Comparison of ENCODE assay signal across 2 cellular contexts in the genomic region with DNA sequence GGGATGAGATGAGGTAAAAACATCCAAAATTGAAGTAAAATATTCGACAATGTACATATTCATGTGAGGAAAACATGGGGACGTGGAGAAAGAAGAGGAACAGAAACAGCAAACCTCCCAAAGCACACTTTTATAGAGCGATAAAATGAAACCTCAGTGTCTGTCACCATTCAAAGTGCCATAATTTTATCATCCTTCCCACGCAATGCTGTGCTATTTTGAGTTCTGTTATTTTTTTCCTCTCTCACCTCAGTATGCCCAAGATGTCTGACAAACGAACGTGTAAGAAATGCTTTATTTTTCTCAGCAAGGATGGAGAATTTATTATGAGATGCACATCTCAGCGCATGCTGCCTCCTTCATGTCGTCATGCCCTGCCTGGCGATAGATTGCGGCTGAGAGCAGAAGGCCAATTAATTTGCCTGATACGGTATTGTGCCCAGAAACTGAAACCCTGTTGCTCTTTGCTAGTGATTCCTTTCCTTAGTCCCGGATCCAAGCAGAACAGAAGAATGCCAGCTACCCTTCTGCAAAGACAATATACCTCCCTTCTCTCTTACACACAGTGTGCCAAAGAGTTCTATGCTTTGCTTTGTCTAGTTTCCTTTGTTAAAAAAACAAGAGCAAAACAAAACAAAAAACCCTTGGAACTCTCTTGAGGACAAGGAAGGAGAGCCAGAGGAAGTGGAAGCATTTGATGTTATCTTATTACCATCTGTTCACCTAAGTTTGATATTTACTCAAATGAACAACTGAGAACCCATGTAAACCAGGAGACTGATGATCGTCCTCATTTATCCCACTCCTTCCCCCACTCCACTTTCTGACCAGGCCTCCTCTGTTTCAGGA.
TF ChIP-seq lines count a peak whose summit lies in the region.

No MANE protein-coding gene starts in this region.

TF ChIP-seq in GM12878, 131 proteins besides CTCF, POLR2A, EP300 and RAD21 (continued from another document and continues in another):
- TF ChIP-seq EED (IDR thresholded peaks at IDR 0.05; ENCODE audit: low read depth) = no peak
- no peak for TF ChIP-seq ZNF207 (IDR thresholded peaks at IDR 0.05; ENCODE audit: borderline replicate concordance)
- no peak for TF ChIP-seq SMAD1 (IDR thresholded peaks at IDR 0.05; ENCODE audit: low read depth, partially characterized antibody)
- no peak for TF ChIP-seq CEBPB (IDR thresholded peaks at IDR 0.05; ENCODE audit: borderline replicate concordance in 1 of 2, low read depth in 2 of 2, low read length in 2 of 2)
- TF ChIP-seq JUNB (IDR thresholded peaks at IDR 0.05) = no peak
- TF ChIP-seq POU2F2 (IDR thresholded peaks at IDR 0.05; ENCODE audit: borderline replicate concordance, low read depth, low read length) = no peak
- TF ChIP-seq, protein P1, sequence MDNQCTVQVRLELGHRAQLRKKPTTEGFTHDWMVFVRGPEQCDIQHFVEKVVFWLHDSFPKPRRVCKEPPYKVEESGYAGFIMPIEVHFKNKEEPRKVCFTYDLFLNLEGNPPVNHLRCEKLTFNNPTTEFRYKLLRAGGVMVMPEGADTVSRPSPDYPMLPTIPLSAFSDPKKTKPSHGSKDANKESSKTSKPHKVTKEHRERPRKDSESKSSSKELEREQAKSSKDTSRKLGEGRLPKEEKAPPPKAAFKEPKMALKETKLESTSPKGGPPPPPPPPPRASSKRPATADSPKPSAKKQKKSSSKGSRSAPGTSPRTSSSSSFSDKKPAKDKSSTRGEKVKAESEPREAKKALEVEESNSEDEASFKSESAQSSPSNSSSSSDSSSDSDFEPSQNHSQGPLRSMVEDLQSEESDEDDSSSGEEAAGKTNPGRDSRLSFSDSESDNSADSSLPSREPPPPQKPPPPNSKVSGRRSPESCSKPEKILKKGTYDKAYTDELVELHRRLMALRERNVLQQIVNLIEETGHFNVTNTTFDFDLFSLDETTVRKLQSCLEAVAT (IDR thresholded peaks at IDR 0.05) = 0 out of 2 replicates have a peak, but pooled peaks have one; percentile 16
- no peak for TF ChIP-seq MEF2A (IDR thresholded peaks at IDR 0.05; ENCODE audit: insufficient read depth, low read depth, low read length)
- no peak for TF ChIP-seq RUNX3 (IDR thresholded peaks at IDR 0.05; ENCODE audit: low read length)
- TF ChIP-seq, protein P2, sequence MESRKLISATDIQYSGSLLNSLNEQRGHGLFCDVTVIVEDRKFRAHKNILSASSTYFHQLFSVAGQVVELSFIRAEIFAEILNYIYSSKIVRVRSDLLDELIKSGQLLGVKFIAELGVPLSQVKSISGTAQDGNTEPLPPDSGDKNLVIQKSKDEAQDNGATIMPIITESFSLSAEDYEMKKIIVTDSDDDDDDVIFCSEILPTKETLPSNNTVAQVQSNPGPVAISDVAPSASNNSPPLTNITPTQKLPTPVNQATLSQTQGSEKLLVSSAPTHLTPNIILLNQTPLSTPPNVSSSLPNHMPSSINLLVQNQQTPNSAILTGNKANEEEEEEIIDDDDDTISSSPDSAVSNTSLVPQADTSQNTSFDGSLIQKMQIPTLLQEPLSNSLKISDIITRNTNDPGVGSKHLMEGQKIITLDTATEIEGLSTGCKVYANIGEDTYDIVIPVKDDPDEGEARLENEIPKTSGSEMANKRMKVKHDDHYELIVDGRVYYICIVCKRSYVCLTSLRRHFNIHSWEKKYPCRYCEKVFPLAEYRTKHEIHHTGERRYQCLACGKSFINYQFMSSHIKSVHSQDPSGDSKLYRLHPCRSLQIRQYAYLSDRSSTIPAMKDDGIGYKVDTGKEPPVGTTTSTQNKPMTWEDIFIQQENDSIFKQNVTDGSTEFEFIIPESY (IDR thresholded peaks at IDR 0.05) = peak; percentile 12; the same call in 1 of the 2 replicates
- TF ChIP-seq, protein P3, sequence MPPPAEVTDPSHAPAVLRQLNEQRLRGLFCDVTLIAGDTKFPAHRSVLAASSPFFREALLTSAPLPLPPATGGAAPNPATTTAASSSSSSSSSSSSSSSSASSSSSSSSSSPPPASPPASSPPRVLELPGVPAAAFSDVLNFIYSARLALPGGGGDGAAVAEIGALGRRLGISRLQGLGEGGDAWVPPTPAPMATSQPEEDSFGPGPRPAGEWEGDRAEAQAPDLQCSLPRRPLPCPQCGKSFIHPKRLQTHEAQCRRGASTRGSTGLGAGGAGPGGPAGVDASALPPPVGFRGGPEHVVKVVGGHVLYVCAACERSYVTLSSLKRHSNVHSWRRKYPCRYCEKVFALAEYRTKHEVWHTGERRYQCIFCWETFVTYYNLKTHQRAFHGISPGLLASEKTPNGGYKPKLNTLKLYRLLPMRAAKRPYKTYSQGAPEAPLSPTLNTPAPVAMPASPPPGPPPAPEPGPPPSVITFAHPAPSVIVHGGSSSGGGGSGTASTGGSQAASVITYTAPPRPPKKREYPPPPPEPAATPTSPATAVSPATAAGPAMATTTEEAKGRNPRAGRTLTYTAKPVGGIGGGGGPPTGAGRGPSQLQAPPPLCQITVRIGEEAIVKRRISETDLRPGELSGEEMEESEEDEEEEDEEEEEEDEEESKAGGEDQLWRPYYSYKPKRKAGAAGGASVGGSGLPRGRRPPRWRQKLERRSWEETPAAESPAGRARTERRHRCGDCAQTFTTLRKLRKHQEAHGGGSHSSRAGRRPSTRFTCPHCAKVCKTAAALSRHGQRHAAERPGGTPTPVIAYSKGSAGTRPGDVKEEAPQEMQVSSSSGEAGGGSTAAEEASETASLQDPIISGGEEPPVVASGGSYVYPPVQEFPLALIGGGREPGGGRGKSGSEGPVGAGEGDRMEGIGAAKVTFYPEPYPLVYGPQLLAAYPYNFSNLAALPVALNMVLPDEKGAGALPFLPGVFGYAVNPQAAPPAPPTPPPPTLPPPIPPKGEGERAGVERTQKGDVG (CRISPR knock-in tag; IDR thresholded peaks at IDR 0.05) = no peak
- TF ChIP-seq TBL1XR1 (IDR thresholded peaks at IDR 0.05; ENCODE audit: low read depth, low read length) = no peak
- TF ChIP-seq, protein P4, sequence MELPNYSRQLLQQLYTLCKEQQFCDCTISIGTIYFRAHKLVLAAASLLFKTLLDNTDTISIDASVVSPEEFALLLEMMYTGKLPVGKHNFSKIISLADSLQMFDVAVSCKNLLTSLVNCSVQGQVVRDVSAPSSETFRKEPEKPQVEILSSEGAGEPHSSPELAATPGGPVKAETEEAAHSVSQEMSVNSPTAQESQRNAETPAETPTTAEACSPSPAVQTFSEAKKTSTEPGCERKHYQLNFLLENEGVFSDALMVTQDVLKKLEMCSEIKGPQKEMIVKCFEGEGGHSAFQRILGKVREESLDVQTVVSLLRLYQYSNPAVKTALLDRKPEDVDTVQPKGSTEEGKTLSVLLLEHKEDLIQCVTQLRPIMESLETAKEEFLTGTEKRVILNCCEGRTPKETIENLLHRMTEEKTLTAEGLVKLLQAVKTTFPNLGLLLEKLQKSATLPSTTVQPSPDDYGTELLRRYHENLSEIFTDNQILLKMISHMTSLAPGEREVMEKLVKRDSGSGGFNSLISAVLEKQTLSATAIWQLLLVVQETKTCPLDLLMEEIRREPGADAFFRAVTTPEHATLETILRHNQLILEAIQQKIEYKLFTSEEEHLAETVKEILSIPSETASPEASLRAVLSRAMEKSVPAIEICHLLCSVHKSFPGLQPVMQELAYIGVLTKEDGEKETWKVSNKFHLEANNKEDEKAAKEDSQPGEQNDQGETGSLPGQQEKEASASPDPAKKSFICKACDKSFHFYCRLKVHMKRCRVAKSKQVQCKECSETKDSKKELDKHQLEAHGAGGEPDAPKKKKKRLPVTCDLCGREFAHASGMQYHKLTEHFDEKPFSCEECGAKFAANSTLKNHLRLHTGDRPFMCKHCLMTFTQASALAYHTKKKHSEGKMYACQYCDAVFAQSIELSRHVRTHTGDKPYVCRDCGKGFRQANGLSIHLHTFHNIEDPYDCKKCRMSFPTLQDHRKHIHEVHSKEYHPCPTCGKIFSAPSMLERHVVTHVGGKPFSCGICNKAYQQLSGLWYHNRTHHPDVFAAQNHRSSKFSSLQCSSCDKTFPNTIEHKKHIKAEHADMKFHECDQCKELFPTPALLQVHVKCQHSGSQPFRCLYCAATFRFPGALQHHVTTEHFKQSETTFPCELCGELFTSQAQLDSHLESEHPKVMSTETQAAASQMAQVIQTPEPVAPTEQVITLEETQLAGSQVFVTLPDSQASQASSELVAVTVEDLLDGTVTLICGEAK (IDR thresholded peaks at IDR 0.05; ENCODE audit: borderline replicate concordance) = no peak
- no peak for TF ChIP-seq SUZ12 (IDR thresholded peaks at IDR 0.05; ENCODE audit: unreplicated experiment)

TF ChIP-seq in HepG2, 621 proteins besides CTCF, POLR2A, EP300 and RAD21 (continued from another document):
- TF ChIP-seq, protein P5, sequence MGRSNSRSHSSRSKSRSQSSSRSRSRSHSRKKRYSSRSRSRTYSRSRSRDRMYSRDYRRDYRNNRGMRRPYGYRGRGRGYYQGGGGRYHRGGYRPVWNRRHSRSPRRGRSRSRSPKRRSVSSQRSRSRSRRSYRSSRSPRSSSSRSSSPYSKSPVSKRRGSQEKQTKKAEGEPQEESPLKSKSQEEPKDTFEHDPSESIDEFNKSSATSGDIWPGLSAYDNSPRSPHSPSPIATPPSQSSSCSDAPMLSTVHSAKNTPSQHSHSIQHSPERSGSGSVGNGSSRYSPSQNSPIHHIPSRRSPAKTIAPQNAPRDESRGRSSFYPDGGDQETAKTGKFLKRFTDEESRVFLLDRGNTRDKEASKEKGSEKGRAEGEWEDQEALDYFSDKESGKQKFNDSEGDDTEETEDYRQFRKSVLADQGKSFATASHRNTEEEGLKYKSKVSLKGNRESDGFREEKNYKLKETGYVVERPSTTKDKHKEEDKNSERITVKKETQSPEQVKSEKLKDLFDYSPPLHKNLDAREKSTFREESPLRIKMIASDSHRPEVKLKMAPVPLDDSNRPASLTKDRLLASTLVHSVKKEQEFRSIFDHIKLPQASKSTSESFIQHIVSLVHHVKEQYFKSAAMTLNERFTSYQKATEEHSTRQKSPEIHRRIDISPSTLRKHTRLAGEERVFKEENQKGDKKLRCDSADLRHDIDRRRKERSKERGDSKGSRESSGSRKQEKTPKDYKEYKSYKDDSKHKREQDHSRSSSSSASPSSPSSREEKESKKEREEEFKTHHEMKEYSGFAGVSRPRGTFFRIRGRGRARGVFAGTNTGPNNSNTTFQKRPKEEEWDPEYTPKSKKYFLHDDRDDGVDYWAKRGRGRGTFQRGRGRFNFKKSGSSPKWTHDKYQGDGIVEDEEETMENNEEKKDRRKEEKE (IDR thresholded peaks at IDR 0.05) = no peak
- TF ChIP-seq, protein P6, sequence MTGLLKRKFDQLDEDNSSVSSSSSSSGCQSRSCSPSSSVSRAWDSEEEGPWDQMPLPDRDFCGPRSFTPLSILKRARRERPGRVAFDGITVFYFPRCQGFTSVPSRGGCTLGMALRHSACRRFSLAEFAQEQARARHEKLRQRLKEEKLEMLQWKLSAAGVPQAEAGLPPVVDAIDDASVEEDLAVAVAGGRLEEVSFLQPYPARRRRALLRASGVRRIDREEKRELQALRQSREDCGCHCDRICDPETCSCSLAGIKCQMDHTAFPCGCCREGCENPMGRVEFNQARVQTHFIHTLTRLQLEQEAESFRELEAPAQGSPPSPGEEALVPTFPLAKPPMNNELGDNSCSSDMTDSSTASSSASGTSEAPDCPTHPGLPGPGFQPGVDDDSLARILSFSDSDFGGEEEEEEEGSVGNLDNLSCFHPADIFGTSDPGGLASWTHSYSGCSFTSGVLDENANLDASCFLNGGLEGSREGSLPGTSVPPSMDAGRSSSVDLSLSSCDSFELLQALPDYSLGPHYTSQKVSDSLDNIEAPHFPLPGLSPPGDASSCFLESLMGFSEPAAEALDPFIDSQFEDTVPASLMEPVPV (CRISPR knock-in tag; IDR thresholded peaks at IDR 0.05) = no peak
- TF ChIP-seq, protein P7, sequence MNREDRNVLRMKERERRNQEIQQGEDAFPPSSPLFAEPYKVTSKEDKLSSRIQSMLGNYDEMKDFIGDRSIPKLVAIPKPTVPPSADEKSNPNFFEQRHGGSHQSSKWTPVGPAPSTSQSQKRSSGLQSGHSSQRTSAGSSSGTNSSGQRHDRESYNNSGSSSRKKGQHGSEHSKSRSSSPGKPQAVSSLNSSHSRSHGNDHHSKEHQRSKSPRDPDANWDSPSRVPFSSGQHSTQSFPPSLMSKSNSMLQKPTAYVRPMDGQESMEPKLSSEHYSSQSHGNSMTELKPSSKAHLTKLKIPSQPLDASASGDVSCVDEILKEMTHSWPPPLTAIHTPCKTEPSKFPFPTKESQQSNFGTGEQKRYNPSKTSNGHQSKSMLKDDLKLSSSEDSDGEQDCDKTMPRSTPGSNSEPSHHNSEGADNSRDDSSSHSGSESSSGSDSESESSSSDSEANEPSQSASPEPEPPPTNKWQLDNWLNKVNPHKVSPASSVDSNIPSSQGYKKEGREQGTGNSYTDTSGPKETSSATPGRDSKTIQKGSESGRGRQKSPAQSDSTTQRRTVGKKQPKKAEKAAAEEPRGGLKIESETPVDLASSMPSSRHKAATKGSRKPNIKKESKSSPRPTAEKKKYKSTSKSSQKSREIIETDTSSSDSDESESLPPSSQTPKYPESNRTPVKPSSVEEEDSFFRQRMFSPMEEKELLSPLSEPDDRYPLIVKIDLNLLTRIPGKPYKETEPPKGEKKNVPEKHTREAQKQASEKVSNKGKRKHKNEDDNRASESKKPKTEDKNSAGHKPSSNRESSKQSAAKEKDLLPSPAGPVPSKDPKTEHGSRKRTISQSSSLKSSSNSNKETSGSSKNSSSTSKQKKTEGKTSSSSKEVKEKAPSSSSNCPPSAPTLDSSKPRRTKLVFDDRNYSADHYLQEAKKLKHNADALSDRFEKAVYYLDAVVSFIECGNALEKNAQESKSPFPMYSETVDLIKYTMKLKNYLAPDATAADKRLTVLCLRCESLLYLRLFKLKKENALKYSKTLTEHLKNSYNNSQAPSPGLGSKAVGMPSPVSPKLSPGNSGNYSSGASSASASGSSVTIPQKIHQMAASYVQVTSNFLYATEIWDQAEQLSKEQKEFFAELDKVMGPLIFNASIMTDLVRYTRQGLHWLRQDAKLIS (CRISPR knock-in tag; IDR thresholded peaks at IDR 0.05) = no peak
- TF ChIP-seq ARHGAP35 (CRISPR knock-in tag; IDR thresholded peaks at IDR 0.05; ENCODE audit: borderline replicate concordance) = no peak
- TF ChIP-seq ZSCAN9 (CRISPR knock-in tag; IDR thresholded peaks at IDR 0.05; ENCODE audit: borderline replicate concordance) = no peak
